1 cellular context compared by ENCODE assay signal in the genomic region with DNA sequence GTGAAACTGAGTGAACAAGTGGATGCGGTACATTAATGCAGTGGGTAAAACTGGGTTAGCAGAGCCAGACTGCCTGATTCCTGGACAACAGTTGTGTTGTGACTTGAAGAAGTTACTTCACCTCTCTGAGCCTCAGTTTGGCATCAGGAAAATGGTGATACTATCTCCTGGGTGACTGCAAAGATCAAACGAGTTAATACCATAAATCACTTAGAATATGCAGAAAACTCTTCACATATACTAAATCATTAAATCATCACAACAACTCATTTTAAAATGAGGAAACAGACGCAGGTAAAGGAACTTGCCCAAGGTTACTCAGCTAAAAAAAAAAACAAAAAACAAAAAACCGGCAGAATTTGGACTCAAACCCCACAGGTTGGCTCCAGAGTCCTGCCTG.
TF ChIP-seq lines count a peak whose summit lies in the region.

No MANE protein-coding gene starts in this region.

TF ChIP-seq in K562, 482 proteins besides CTCF, POLR2A, EP300 and RAD21:
- TF ChIP-seq, protein P1, sequence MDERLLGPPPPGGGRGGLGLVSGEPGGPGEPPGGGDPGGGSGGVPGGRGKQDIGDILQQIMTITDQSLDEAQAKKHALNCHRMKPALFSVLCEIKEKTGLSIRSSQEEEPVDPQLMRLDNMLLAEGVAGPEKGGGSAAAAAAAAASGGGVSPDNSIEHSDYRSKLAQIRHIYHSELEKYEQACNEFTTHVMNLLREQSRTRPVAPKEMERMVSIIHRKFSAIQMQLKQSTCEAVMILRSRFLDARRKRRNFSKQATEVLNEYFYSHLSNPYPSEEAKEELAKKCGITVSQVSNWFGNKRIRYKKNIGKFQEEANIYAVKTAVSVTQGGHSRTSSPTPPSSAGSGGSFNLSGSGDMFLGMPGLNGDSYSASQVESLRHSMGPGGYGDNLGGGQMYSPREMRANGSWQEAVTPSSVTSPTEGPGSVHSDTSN (CRISPR knock-in tag; IDR thresholded peaks at IDR 0.05; ENCODE audit: low read depth) = no peak
- TF ChIP-seq, protein P1 (tag; conservative IDR thresholded peaks at IDR 0.05; ENCODE audit: low read depth) = peak; percentile 63
- peak; percentile 60; the same call in 1 of the 2 replicates for TF ChIP-seq LEF1 (IDR thresholded peaks at IDR 0.05)
- TF ChIP-seq MEIS2 (IDR thresholded peaks at IDR 0.05; ENCODE audit: partially characterized antibody) = peak; percentile 74
- TF ChIP-seq AFF4 (CRISPR knock-in tag; IDR thresholded peaks at IDR 0.05) = no peak
- TF ChIP-seq POLR2H (tag; IDR thresholded peaks at IDR 0.05; ENCODE audit: low read depth) = no peak
- TF ChIP-seq ZNF217 (CRISPR knock-in tag; IDR thresholded peaks at IDR 0.05) = no peak
- no peak for TF ChIP-seq ZBTB43 (CRISPR knock-in tag; IDR thresholded peaks at IDR 0.05)
- no peak for TF ChIP-seq MBD2 (IDR thresholded peaks at IDR 0.05; ENCODE audit: borderline replicate concordance, low read depth)
- TF ChIP-seq BRD4 (IDR thresholded peaks at IDR 0.05) = 0 out of 2 replicates have a peak, but pooled peaks have one; percentile 35
- peak; percentile 8 for TF ChIP-seq RBBP5 (IDR thresholded peaks at IDR 0.05; ENCODE audit: borderline replicate concordance, insufficient read depth, low read length, poor library complexity, severe bottlenecking)
- TF ChIP-seq PHB (CRISPR knock-in tag; IDR thresholded peaks at IDR 0.05) = no peak
- peak; percentile 39; the same call in 1 of the 2 replicates for TF ChIP-seq PKNOX1 (IDR thresholded peaks at IDR 0.05)
- no peak for TF ChIP-seq ZNF778 (CRISPR knock-in tag; IDR thresholded peaks at IDR 0.05)
- TF ChIP-seq ZSCAN29 (IDR thresholded peaks at IDR 0.05) = no peak
